1 cellular context compared by ENCODE assay signal in the genomic region with DNA sequence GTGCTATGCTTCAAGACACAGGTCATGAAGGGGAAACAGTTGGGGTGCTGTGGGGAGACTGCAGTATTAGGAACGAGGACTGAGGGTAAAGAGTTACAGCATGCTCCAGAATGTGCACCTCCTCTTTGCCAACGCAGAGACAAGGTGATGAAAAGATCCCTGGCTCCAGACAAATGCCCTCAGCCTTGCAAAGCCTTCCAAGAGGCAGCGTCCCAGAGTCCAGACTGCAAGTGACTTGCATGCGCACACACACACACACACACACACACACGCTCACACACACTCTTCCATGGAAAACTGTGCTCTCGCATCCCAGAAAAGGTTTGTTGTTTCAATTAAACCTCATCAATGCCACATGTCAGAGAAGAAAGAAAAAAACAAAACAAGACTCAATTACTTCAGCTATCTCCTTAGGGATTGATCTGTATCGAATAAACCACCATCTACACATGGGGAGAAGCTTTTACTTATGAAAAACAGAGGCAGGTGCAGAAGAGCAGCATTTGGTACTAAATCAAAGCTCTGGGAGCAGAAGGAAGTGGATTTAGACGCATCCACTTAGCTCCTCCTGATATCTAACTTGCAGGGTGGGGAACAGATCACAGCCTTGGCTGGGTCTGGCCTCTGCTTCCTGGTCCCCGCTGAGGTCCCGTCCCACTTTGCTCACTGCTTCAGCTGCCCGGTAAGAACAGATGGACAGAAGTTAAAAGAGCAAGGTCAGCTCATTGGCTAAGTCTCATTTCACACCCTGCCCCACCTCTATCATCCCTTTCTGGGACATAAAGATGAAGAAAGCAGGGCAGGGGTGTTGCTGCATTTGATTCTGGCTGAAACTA.
TF ChIP-seq lines count a peak whose summit lies in the region.

No MANE protein-coding gene starts in this region.

TF ChIP-seq in WTC11, 78 proteins besides CTCF, POLR2A, EP300 and RAD21 (continued from another document):
- TF ChIP-seq NR3C1 (CRISPR knock-in tag; conservative IDR thresholded peaks at IDR 0.05; ENCODE audit: low read depth): no peak
- TF ChIP-seq, protein P1, sequence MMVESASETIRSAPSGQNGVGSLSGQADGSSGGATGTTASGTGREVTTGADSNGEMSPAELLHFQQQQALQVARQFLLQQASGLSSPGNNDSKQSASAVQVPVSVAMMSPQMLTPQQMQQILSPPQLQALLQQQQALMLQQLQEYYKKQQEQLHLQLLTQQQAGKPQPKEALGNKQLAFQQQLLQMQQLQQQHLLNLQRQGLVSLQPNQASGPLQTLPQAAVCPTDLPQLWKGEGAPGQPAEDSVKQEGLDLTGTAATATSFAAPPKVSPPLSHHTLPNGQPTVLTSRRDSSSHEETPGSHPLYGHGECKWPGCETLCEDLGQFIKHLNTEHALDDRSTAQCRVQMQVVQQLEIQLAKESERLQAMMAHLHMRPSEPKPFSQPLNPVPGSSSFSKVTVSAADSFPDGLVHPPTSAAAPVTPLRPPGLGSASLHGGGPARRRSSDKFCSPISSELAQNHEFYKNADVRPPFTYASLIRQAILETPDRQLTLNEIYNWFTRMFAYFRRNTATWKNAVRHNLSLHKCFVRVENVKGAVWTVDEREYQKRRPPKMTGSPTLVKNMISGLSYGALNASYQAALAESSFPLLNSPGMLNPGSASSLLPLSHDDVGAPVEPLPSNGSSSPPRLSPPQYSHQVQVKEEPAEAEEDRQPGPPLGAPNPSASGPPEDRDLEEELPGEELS (CRISPR knock-in tag; IDR thresholded peaks at IDR 0.05): no peak
- TF ChIP-seq, protein P2, sequence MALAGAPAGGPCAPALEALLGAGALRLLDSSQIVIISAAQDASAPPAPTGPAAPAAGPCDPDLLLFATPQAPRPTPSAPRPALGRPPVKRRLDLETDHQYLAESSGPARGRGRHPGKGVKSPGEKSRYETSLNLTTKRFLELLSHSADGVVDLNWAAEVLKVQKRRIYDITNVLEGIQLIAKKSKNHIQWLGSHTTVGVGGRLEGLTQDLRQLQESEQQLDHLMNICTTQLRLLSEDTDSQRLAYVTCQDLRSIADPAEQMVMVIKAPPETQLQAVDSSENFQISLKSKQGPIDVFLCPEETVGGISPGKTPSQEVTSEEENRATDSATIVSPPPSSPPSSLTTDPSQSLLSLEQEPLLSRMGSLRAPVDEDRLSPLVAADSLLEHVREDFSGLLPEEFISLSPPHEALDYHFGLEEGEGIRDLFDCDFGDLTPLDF (CRISPR knock-in tag; IDR thresholded peaks at IDR 0.05): no peak
